14 cellular contexts compared by ENCODE assay signal in the genomic region with DNA sequence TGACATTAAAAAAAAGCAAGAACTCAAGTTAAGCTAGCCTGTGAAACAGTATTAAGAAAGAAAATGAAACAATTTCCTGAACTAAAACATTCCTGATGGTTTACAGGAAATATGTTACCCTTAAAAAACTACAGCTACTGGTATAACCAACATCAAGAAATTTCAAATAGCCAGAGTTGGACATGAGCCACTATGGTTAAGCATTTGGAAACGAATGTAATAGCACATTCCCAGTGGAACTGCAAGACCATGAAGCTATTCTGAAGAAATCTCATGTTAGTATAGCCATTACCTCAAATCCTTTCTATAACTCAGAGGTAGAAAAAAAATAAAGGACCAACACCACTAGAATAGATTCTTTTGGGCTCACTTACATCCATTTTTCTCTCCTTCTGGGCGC. TPM values are rescaled to one million over a fixed set of nuclear protein-coding genes. Genes with fewer than 3 reads are reported as not detected.
"Had no signal": no experiment of that assay in that cellular context is flagged by ENCODE, and none has a peak within 500 bp of the region (broad histone marks: within the 10 kb centered on the region; RNA-seq: fewer than 3 reads in every experiment).

No MANE protein-coding gene starts in this region.

- ATAC-seq: activated CD8-positive, alpha-beta memory T cell treated with anti-CD3 and anti-CD28 coated beads, Interleukin-2, amount 10 ng/mL, durations not matched to agents 7 days and 5 days; activated naive CD4-positive, alpha-beta T cell treated with anti-CD3 and anti-CD28 coated beads, Interleukin-2, amount 50 U/mL, for 72 hours; left lobe of liver had no signal

- H3K4me3 ChIP-seq: ovary, stomach had no signal

- DNase-seq: activated CD4-positive, alpha-beta T cell treated with anti-CD3 and anti-CD28 coated beads, Interleukin-2, amount 50 U/mL, for 48 hours; activated CD8-positive, alpha-beta memory T cell treated with anti-CD3 and anti-CD28 coated beads, Interleukin-2, amount 10 ng/mL, durations not matched to agents 7 days and 5 days; activated effector memory CD4-positive, alpha-beta T cell treated with anti-CD3 and anti-CD28 coated beads, Interleukin-2, amount 50 U/mL, for 16 hours; activated T-cell treated with anti-CD3 and anti-CD28 coated beads, Interleukin-2, amount 50 U/mL, for 24 hours; anterior cingulate cortex; central memory CD4-positive, alpha-beta T cell; foreskin melanocyte; head of caudate nucleus; ovary; stomach had no signal

- H3K36me3 ChIP-seq: ovary, stomach had no signal

- H3K27ac ChIP-seq: ovary, stomach had no signal

- H3K27me3 ChIP-seq: ovary, stomach had no signal

- H3K4me1 ChIP-seq: stomach had no signal

- H3K9me3 ChIP-seq: ovary, stomach had no signal

RNA-seq across cellular contexts. Expression of a gene that starts 30.2 kb away (rescaled TPM):
- total RNA-seq: activated CD8-positive, alpha-beta memory T cell treated with anti-CD3 and anti-CD28 coated beads, Interleukin-2, amount 10 ng/mL, durations not matched to agents 7 days and 5 days; left lobe of liver; skeletal muscle tissue; T-helper 2 cell treated with Interferon-gamma antibody and Interleukin-4, amounts not matched to agents 100 ng/mL and 5 ng/mL, for 36 hours had no signal
